In the genomic region with DNA sequence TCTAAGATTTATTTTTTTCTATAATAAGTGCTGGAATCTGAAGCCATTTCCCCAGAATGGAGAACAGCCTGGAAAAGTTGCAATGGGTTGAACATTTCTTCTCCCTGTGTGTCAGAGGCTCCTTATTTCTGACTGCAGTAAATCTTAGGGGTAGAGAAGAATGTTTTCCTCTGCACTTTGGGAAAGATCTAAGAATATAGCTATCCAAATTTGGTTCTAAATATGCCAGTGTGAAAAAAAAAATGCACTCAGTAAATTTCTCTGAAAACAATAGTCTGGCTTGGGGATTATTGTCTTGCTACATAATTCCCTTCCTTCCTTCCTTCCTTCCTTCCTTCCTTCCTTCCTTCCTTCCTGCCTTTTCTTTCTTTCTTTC, we compare ENCODE assay signal across 34 cellular contexts.
"Had no signal": no experiment of that assay in that cellular context is flagged by ENCODE, and none has a peak within 500 bp of the region (broad histone marks: within the 10 kb centered on the region; RNA-seq: fewer than 3 reads in every experiment).

No MANE protein-coding gene starts in this region.

- DNase-seq: activated B cell treated with CpG ODN at 0.5 μM for 24 hours; activated CD4-positive, alpha-beta memory T cell treated with anti-CD3 and anti-CD28 coated beads, Interleukin-2, amount 10 ng/mL, durations not matched to agents 7 days and 5 days; activated CD4-positive, alpha-beta T cell treated with anti-CD3 and anti-CD28 coated beads for 4 hours; activated CD4-positive, alpha-beta T cell treated with anti-CD3 and anti-CD28 coated beads, Interleukin-2, amount 10 ng/mL, durations not matched to agents 24 days and 14 days; activated CD4-positive, alpha-beta T cell treated with anti-CD3 and anti-CD28 coated beads, Interleukin-2, amount 50 U/mL, for 48 hours; activated CD4-positive, CD25-positive, alpha-beta regulatory T cell treated with anti-CD3 and anti-CD28 coated beads, Interleukin-2, amount 50 U/mL, for 72 hours; activated CD8-positive, alpha-beta memory T cell treated with anti-CD3 and anti-CD28 coated beads for 24 hours; activated CD8-positive, alpha-beta memory T cell treated with anti-CD3 and anti-CD28 coated beads, Interleukin-2, amount 10 ng/mL, durations not matched to agents 7 days and 5 days; activated CD8-positive, alpha-beta memory T cell treated with anti-CD3 and anti-CD28 coated beads, Interleukin-2, amount 50 U/mL, for 48 hours; activated CD8-positive, alpha-beta T cell treated with anti-CD3 and anti-CD28 coated beads, Interleukin-2, amount 10 ng/mL, durations not matched to agents 7 days and 5 days; activated effector memory CD4-positive, alpha-beta T cell treated with Interleukin-2 at 50 U/mL for 16 hours; activated gamma-delta T cell; activated naive CD4-positive, alpha-beta T cell treated with anti-CD3 and anti-CD28 coated beads, Interleukin-2, amount 10 ng/mL, durations not matched to agents 7 days and 5 days; activated naive CD4-positive, alpha-beta T cell treated with Interleukin-2 at 50 U/mL for 16 hours; activated naive CD8-positive, alpha-beta T cell treated with anti-CD3 and anti-CD28 coated beads, Interleukin-2, amount 10 ng/mL, durations not matched to agents 7 days and 5 days; activated naive CD8-positive, alpha-beta T cell treated with anti-CD3 and anti-CD28 coated beads, Interleukin-2, amount 50 U/mL, for 24 hours; activated T-cell treated with anti-CD3 and anti-CD28 coated beads, Interleukin-2, amount 50 U/mL, for 24 hours; activated T-cell treated with anti-CD3 and anti-CD28 coated beads, Interleukin-2, amount 50 U/mL, for 48 hours; amygdala; anterior cingulate cortex; caudate nucleus; cerebellar nuclear complex; T-cell; T-helper 17 cell had no signal

- H3K36me3 Mint-ChIP-seq: activated CD8-positive, alpha-beta memory T cell treated with anti-CD3 and anti-CD28 coated beads, Interleukin-2, amount 10 ng/mL, durations not matched to agents 7 days and 5 days; activated naive CD4-positive, alpha-beta T cell treated with anti-CD3 and anti-CD28 coated beads, Interleukin-2, amount 10 ng/mL, durations not matched to agents 7 days and 5 days; activated naive CD4-positive, alpha-beta T cell treated with anti-CD3 and anti-CD28 coated beads, Interleukin-2, amount 50 U/mL, for 24 hours; activated naive CD8-positive, alpha-beta T cell; activated naive CD8-positive, alpha-beta T cell treated with anti-CD3 and anti-CD28 coated beads, Interleukin-2, amount 10 ng/mL, durations not matched to agents 7 days and 5 days; brain; T-cell had no signal

- H3K27me3 Mint-ChIP-seq: activated B cell treated with CpG ODN at 0.5 μM for 24 hours; activated CD4-positive, alpha-beta memory T cell treated with anti-CD3 and anti-CD28 coated beads, Interleukin-2, amount 10 ng/mL, durations not matched to agents 7 days and 5 days; activated CD4-positive, alpha-beta T cell treated with anti-CD3 and anti-CD28 coated beads, Interleukin-2, amount 10 ng/mL, durations not matched to agents 24 days and 14 days; activated CD8-positive, alpha-beta memory T cell treated with anti-CD3 and anti-CD28 coated beads, Interleukin-2, amount 10 ng/mL, durations not matched to agents 7 days and 5 days; activated naive CD8-positive, alpha-beta T cell treated with anti-CD3 and anti-CD28 coated beads, Interleukin-2, amount 10 ng/mL, durations not matched to agents 7 days and 5 days had no signal

- H3K4me1 ChIP-seq: ascending aorta had no signal

- ATAC-seq: activated CD8-positive, alpha-beta memory T cell treated with anti-CD3 and anti-CD28 coated beads, Interleukin-2, amount 10 ng/mL, durations not matched to agents 7 days and 5 days; activated CD8-positive, alpha-beta T cell treated with anti-CD3 and anti-CD28 coated beads, Interleukin-2, amount 10 ng/mL, durations not matched to agents 7 days and 5 days; activated naive CD8-positive, alpha-beta T cell treated with anti-CD3 and anti-CD28 coated beads, Interleukin-2, amount 50 U/mL, for 24 hours; T-cell; T-helper 17 cell had no signal

- H3K4me3 Mint-ChIP-seq: activated B cell treated with CpG ODN at 0.5 μM for 24 hours; activated CD4-positive, alpha-beta memory T cell treated with anti-CD3 and anti-CD28 coated beads, Interleukin-2, amount 10 ng/mL, durations not matched to agents 7 days and 5 days; activated CD4-positive, alpha-beta T cell treated with anti-CD3 and anti-CD28 coated beads, Interleukin-2, amount 10 ng/mL, durations not matched to agents 24 days and 14 days; activated CD8-positive, alpha-beta memory T cell treated with anti-CD3 and anti-CD28 coated beads, Interleukin-2, amount 10 ng/mL, durations not matched to agents 7 days and 5 days; activated CD8-positive, alpha-beta T cell treated with anti-CD3 and anti-CD28 coated beads, Interleukin-2, amount 10 ng/mL, durations not matched to agents 7 days and 5 days; activated naive CD4-positive, alpha-beta T cell treated with anti-CD3 and anti-CD28 coated beads, Interleukin-2, amount 10 ng/mL, durations not matched to agents 7 days and 5 days; activated naive CD4-positive, alpha-beta T cell treated with anti-CD3 and anti-CD28 coated beads, Interleukin-2, amount 50 U/mL, for 24 hours; activated naive CD8-positive, alpha-beta T cell; activated naive CD8-positive, alpha-beta T cell treated with anti-CD3 and anti-CD28 coated beads, Interleukin-2, amount 10 ng/mL, durations not matched to agents 7 days and 5 days; activated naive CD8-positive, alpha-beta T cell treated with anti-CD3 and anti-CD28 coated beads, Interleukin-2, amount 50 U/mL, for 24 hours; activated T-cell treated with anti-CD3 and anti-CD28 coated beads, Interleukin-2, amount 50 U/mL, for 24 hours; brain; central memory CD8-positive, alpha-beta T cell; T-cell; T-helper 17 cell had no signal

- H3K4me3 ChIP-seq: ascending aorta, cardiac muscle cell had no signal

- H3K4me1 Mint-ChIP-seq: activated CD4-positive, alpha-beta memory T cell treated with anti-CD3 and anti-CD28 coated beads, Interleukin-2, amount 10 ng/mL, durations not matched to agents 7 days and 5 days; activated CD4-positive, alpha-beta T cell treated with anti-CD3 and anti-CD28 coated beads, Interleukin-2, amount 10 ng/mL, durations not matched to agents 24 days and 14 days; activated CD8-positive, alpha-beta memory T cell treated with anti-CD3 and anti-CD28 coated beads, Interleukin-2, amount 10 ng/mL, durations not matched to agents 7 days and 5 days; activated naive CD4-positive, alpha-beta T cell treated with anti-CD3 and anti-CD28 coated beads, Interleukin-2, amount 10 ng/mL, durations not matched to agents 7 days and 5 days; activated naive CD4-positive, alpha-beta T cell treated with anti-CD3 and anti-CD28 coated beads, Interleukin-2, amount 50 U/mL, for 24 hours; activated naive CD8-positive, alpha-beta T cell treated with anti-CD3 and anti-CD28 coated beads, Interleukin-2, amount 10 ng/mL, durations not matched to agents 7 days and 5 days; brain; central memory CD8-positive, alpha-beta T cell; T-cell had no signal

- H3K27ac ChIP-seq: ascending aorta, cardiac muscle cell, VCaP had no signal

- H3K9me3 ChIP-seq: ascending aorta had no signal

- H3K27ac Mint-ChIP-seq: activated B cell treated with CpG ODN at 0.5 μM for 24 hours; activated CD4-positive, alpha-beta memory T cell treated with anti-CD3 and anti-CD28 coated beads, Interleukin-2, amount 10 ng/mL, durations not matched to agents 7 days and 5 days; activated CD4-positive, alpha-beta T cell treated with anti-CD3 and anti-CD28 coated beads, Interleukin-2, amount 10 ng/mL, durations not matched to agents 24 days and 14 days; activated CD8-positive, alpha-beta memory T cell treated with anti-CD3 and anti-CD28 coated beads, Interleukin-2, amount 10 ng/mL, durations not matched to agents 7 days and 5 days; activated CD8-positive, alpha-beta T cell treated with anti-CD3 and anti-CD28 coated beads, Interleukin-2, amount 10 ng/mL, durations not matched to agents 7 days and 5 days; activated naive CD4-positive, alpha-beta T cell treated with anti-CD3 and anti-CD28 coated beads, Interleukin-2, amount 10 ng/mL, durations not matched to agents 7 days and 5 days; activated naive CD4-positive, alpha-beta T cell treated with anti-CD3 and anti-CD28 coated beads, Interleukin-2, amount 50 U/mL, for 24 hours; activated naive CD8-positive, alpha-beta T cell; activated naive CD8-positive, alpha-beta T cell treated with anti-CD3 and anti-CD28 coated beads, Interleukin-2, amount 10 ng/mL, durations not matched to agents 7 days and 5 days; activated naive CD8-positive, alpha-beta T cell treated with anti-CD3 and anti-CD28 coated beads, Interleukin-2, amount 50 U/mL, for 24 hours; activated T-cell treated with anti-CD3 and anti-CD28 coated beads, Interleukin-2, amount 50 U/mL, for 24 hours; activated T-helper 2 cell treated with anti-CD3 and anti-CD28 coated beads, Interferon-gamma antibody, Interleukin-2, Interleukin-4, amounts not matched to agents 10 μg/mL and 5 μg/mL and 100 μg/mL, durations not matched to agents 14 hours and 24 hours and 36 hours; T-cell; T-helper 17 cell had no signal

- FAIRE-seq: bronchial epithelial cell, TTC549 had no signal

- H3K9me3 Mint-ChIP-seq: activated B cell treated with CpG ODN at 0.5 μM for 24 hours; activated CD4-positive, alpha-beta memory T cell treated with anti-CD3 and anti-CD28 coated beads, Interleukin-2, amount 10 ng/mL, durations not matched to agents 7 days and 5 days; activated naive CD4-positive, alpha-beta T cell treated with anti-CD3 and anti-CD28 coated beads, Interleukin-2, amount 10 ng/mL, durations not matched to agents 7 days and 5 days; activated naive CD4-positive, alpha-beta T cell treated with anti-CD3 and anti-CD28 coated beads, Interleukin-2, amount 50 U/mL, for 24 hours; activated naive CD8-positive, alpha-beta T cell treated with anti-CD3 and anti-CD28 coated beads, Interleukin-2, amount 50 U/mL, for 24 hours; activated T-cell treated with anti-CD3 and anti-CD28 coated beads, Interleukin-2, amount 50 U/mL, for 24 hours; activated T-helper 2 cell treated with anti-CD3 and anti-CD28 coated beads, Interferon-gamma antibody, Interleukin-2, Interleukin-4, amounts not matched to agents 10 μg/mL and 5 μg/mL and 100 μg/mL, durations not matched to agents 14 hours and 24 hours and 36 hours; central memory CD8-positive, alpha-beta T cell had no signal

- H3K27me3 ChIP-seq: ascending aorta, cardiac muscle cell had no signal

- H3K36me3 ChIP-seq: ascending aorta, cardiac muscle cell had no signal
